ENCODE assay signal across 21 cellular contexts in genomic region chr2:30823452-30823851, GRCh38. TPM values are rescaled to one million over a fixed set of nuclear protein-coding genes. Genes with fewer than 3 reads are reported as not detected.
DNase-seq lines count a peak whose midpoint lies in the region; ATAC-seq and TF ChIP-seq lines count a peak whose summit lies in the region.
"Had no signal": no experiment of that assay in that cellular context is flagged by ENCODE, and none has a peak within 500 bp of the region (broad histone marks: within the 10 kb centered on the region; RNA-seq: fewer than 3 reads in every experiment).

No MANE protein-coding gene starts in this region.

- POLR2A ChIA-PET in SK-N-SH (lab: Yijun Ruan, JAX), result interaction anchor here (0.6 kb wide), 1 partner anchor 605 kb away, joined by 3 read pairs; no protein-coding TSS in a partner anchor

- no peak for TF ChIP-seq EP300 in SK-N-SH (IDR thresholded peaks at IDR 0.05; ENCODE audit: borderline replicate concordance in 1 of 2, low read depth in 1 of 2, low read length in 1 of 2)

- no peak overlapping the region for H2AFZ ChIP-seq in SK-N-SH (ENCODE audit: low read depth)

- CTCF ChIA-PET in SK-N-SH (lab: Yijun Ruan, JAX), result interaction anchor here (1.2 kb wide), 1 partner anchor 21 kb away, joined by 3 read pairs; no protein-coding TSS in a partner anchor

- H3K9me2 ChIP-seq in SK-N-SH, result no peaks in the 10 kb centered on the region

- ATAC-seq in SK-N-SH treated with all-trans-retinoic acid at 6 μM for 48 hours (no peak), GM18517 (IDR thresholded peaks at IDR 0.05; ENCODE audit: unreplicated experiment) (no peak)
- ATAC-seq: stimulated activated naive CD8-positive, alpha-beta T cell treated with anti-CD3 and anti-CD28 coated beads, Interleukin-15, amount 100 ng/mL, for 72 hours had no signal

- DNase-seq in SK-N-SH (peak; percentile 38), anterior cingulate cortex (lab: John Stamatoyannopoulos, UW) (peak in 38 of 58 donors; percentile 10 to 74 (median 38)), medulla oblongata (ENCODE audit: extremely low spot score) (peak; percentile 40), superior temporal gyrus (ENCODE audit: extremely low spot score) (peak; percentile 75), cortex of kidney (lab: John Stamatoyannopoulos, UW) (no peak), coronary artery (ENCODE audit: low spot score) (no peak)
- DNase-seq: activated CD4-positive, alpha-beta T cell treated with anti-CD3 and anti-CD28 coated beads for 48 hours; central memory CD4-positive, alpha-beta T cell; effector CD4-positive, alpha-beta T cell; HCEC 1CT; NCI-H1105; NCI-H2171 treated with DMSO at 0.1 percent for 48 hours; RPMI8226; small intestine; stimulated activated CD4-positive, alpha-beta T cell treated with anti-CD3 and anti-CD28 coated beads, Interleukin-4, amount 100 ng/mL, for 1 hour; stimulated activated naive CD8-positive, alpha-beta T cell treated with anti-CD3 and anti-CD28 coated beads, Interleukin-15, amount 100 ng/mL, for 72 hours; uterus had no signal

- H3K9ac ChIP-seq in SK-N-SH, result no peak overlapping the region

- no peak overlapping the region for H3K4me3 ChIP-seq in SK-N-SH (ENCODE audit: low read depth in 2 of 2, low read length in 1 of 2)
- H3K4me3 ChIP-seq in coronary artery, result no peak overlapping the region
- H3K4me3 ChIP-seq: esophagus muscularis mucosa, uterus had no signal

- H4K20me1 ChIP-seq in SK-N-SH (ENCODE audit: insufficient read depth), result no peaks in the 10 kb centered on the region

- TF ChIP-seq CTCF in SK-N-SH (IDR thresholded peaks at IDR 0.05), result no peak
- no peak for TF ChIP-seq CTCF in coronary artery (IDR thresholded peaks at IDR 0.05)

- 46% methylated on average over 9 of the region's 9 CpGs for WGBS in SK-N-SH (ENCODE audit: low lambda C conversion rate)

- no peaks in the 10 kb centered on the region for H3F3A ChIP-seq in SK-N-SH (replicated peaks; ENCODE audit: insufficient read depth)

- no peak; the same call in 1 of the 2 replicates for TF ChIP-seq RAD21 in SK-N-SH (IDR thresholded peaks at IDR 0.05; ENCODE audit: low read length)

- H3K36me3 ChIP-seq in SK-N-SH (replicated peaks in 1 of 2; ENCODE audit: control insufficient read depth in 1 of 2, insufficient read depth in 2 of 2, low read length in 1 of 2), result no peaks in the 10 kb centered on the region
- H3K36me3 ChIP-seq: esophagus muscularis mucosa, uterus had no signal

- H3K27ac ChIP-seq in SK-N-SH (ENCODE audit: low read depth in 2 of 2, low read length in 1 of 2) (peak overlapping the region in 1 of 2 experiments; percentile 62; a peak in 2 of 4 replicates), coronary artery (no peak overlapping the region)
- H3K27ac ChIP-seq: esophagus muscularis mucosa, uterus had no signal

- H3K4me2 ChIP-seq in SK-N-SH, result no peak overlapping the region

- H3K27me3 ChIP-seq in SK-N-SH (ENCODE audit: insufficient read depth), result no peaks in the 10 kb centered on the region
- H3K27me3 ChIP-seq: uterus had no signal

- peaks cover 0 to 6% of the 10 kb centered on the region in 2 experiments; a peak in 1 of 4 replicates for H3K4me1 ChIP-seq in SK-N-SH (ENCODE audit: control insufficient read depth in 1 of 2, insufficient read depth in 2 of 2, low read depth in 1 of 2, low read length in 1 of 2)
- H3K4me1 ChIP-seq: uterus had no signal

- no peaks in the 10 kb centered on the region for H3K9me3 ChIP-seq in SK-N-SH
- H3K9me3 ChIP-seq: uterus had no signal

- no peaks in the 10 kb centered on the region for H3K79me2 ChIP-seq in SK-N-SH (ENCODE audit: insufficient read depth)

TF ChIP-seq in SK-N-SH, 30 proteins besides CTCF, POLR2A, EP300 and RAD21 (continues in another document):
- TF ChIP-seq MEF2A (IDR thresholded peaks at IDR 0.05; ENCODE audit: borderline replicate concordance, low read depth) (no peak), ELF1 (IDR thresholded peaks at IDR 0.05) (no peak), RCOR1 (IDR thresholded peaks at IDR 0.05; ENCODE audit: low read length) (no peak), SMC3 (IDR thresholded peaks at IDR 0.05; ENCODE audit: low read depth, low read length) (no peak), TCF12 (IDR thresholded peaks at IDR 0.05) (no peak), POLR2AphosphoS5 (IDR thresholded peaks at IDR 0.05; ENCODE audit: low read depth, low read length) (no peak), RXRA (IDR thresholded peaks at IDR 0.05; ENCODE audit: borderline replicate concordance, low read depth) (no peak), USF1 (IDR thresholded peaks at IDR 0.05; ENCODE audit: borderline replicate concordance, low read depth) (no peak)
- TF ChIP-seq, protein P1, sequence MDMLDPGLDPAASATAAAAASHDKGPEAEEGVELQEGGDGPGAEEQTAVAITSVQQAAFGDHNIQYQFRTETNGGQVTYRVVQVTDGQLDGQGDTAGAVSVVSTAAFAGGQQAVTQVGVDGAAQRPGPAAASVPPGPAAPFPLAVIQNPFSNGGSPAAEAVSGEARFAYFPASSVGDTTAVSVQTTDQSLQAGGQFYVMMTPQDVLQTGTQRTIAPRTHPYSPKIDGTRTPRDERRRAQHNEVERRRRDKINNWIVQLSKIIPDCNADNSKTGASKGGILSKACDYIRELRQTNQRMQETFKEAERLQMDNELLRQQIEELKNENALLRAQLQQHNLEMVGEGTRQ (IDR thresholded peaks at IDR 0.05; ENCODE audit: borderline replicate concordance, low read depth, low read length), result no peak

TF ChIP-seq in SK-N-SH treated with all-trans-retinoic acid at 6 μM for 48 hours, 23 proteins besides CTCF, POLR2A, EP300 and RAD21:
- TF ChIP-seq ZFP3 (CRISPR knock-in tag; IDR thresholded peaks at IDR 0.05) (no peak), RARB (CRISPR knock-in tag; IDR thresholded peaks at IDR 0.05) (no peak), BACH2 (CRISPR knock-in tag; IDR thresholded peaks at IDR 0.05; ENCODE audit: borderline replicate concordance) (no peak), ZFP30 (CRISPR knock-in tag; IDR thresholded peaks at IDR 0.05) (no peak), ZNF565 (CRISPR knock-in tag; conservative IDR thresholded peaks at IDR 0.05; ENCODE audit: low read depth) (no peak), ISL1 (CRISPR knock-in tag; IDR thresholded peaks at IDR 0.05) (no peak), TOX (CRISPR knock-in tag; IDR thresholded peaks at IDR 0.05; ENCODE audit: borderline replicate concordance) (no peak), SNAI2 (CRISPR knock-in tag; IDR thresholded peaks at IDR 0.05) (no peak), ZC3H10 (CRISPR knock-in tag; IDR thresholded peaks at IDR 0.05) (no peak)
- TF ChIP-seq, protein P2, sequence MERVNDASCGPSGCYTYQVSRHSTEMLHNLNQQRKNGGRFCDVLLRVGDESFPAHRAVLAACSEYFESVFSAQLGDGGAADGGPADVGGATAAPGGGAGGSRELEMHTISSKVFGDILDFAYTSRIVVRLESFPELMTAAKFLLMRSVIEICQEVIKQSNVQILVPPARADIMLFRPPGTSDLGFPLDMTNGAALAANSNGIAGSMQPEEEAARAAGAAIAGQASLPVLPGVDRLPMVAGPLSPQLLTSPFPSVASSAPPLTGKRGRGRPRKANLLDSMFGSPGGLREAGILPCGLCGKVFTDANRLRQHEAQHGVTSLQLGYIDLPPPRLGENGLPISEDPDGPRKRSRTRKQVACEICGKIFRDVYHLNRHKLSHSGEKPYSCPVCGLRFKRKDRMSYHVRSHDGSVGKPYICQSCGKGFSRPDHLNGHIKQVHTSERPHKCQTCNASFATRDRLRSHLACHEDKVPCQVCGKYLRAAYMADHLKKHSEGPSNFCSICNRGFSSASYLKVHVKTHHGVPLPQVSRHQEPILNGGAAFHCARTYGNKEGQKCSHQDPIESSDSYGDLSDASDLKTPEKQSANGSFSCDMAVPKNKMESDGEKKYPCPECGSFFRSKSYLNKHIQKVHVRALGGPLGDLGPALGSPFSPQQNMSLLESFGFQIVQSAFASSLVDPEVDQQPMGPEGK (CRISPR knock-in tag; IDR thresholded peaks at IDR 0.05; ENCODE audit: borderline replicate concordance), result no peak
- TF ChIP-seq, protein P3, sequence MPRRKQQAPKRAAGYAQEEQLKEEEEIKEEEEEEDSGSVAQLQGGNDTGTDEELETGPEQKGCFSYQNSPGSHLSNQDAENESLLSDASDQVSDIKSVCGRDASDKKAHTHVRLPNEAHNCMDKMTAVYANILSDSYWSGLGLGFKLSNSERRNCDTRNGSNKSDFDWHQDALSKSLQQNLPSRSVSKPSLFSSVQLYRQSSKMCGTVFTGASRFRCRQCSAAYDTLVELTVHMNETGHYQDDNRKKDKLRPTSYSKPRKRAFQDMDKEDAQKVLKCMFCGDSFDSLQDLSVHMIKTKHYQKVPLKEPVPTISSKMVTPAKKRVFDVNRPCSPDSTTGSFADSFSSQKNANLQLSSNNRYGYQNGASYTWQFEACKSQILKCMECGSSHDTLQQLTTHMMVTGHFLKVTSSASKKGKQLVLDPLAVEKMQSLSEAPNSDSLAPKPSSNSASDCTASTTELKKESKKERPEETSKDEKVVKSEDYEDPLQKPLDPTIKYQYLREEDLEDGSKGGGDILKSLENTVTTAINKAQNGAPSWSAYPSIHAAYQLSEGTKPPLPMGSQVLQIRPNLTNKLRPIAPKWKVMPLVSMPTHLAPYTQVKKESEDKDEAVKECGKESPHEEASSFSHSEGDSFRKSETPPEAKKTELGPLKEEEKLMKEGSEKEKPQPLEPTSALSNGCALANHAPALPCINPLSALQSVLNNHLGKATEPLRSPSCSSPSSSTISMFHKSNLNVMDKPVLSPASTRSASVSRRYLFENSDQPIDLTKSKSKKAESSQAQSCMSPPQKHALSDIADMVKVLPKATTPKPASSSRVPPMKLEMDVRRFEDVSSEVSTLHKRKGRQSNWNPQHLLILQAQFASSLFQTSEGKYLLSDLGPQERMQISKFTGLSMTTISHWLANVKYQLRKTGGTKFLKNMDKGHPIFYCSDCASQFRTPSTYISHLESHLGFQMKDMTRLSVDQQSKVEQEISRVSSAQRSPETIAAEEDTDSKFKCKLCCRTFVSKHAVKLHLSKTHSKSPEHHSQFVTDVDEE (CRISPR knock-in tag; IDR thresholded peaks at IDR 0.05), result no peak

RNA-seq across cellular contexts. Expression of gene CAPN13, which starts 16.2 kb away (rescaled TPM):
- polyA plus RNA-seq in SK-N-SH (2012; rRNA removed), result not detected in 2 replicates
- 0.12 TPM in 1 of 2 replicates, not detected in the other for polyA plus RNA-seq in SK-N-SH (2012; cell fraction: cytosol; rRNA removed)
- polyA plus RNA-seq in SK-N-SH (2012; cell fraction: nucleus; rRNA removed), result 0.11 and 0.15 TPM in 2 replicates
- polyA plus RNA-seq: BJ had no signal

Comparison
In these comparisons a context has a peak if more than half of its experiments do, and no peak if none do; other contexts are left out.
1. DNase-seq: peak in SK-N-SH (single experiment), anterior cingulate cortex (38 of 58), medulla oblongata (single experiment) and superior temporal gyrus (single experiment); none in cortex of kidney (single experiment) and coronary artery (single experiment).